In genomic region chr18:9413586-9413985, GRCh38 we compare ENCODE assay signal across 19 cellular contexts.
A peak's percentile ranks its signal among the peaks of the same experiment; 100 is the strongest.
DNase-seq lines count a peak whose midpoint lies in the region; ATAC-seq and TF ChIP-seq lines count a peak whose summit lies in the region.
"Had no signal": no experiment of that assay in that cellular context is flagged by ENCODE, and none has a peak within 500 bp of the region (broad histone marks: within the 10 kb centered on the region; RNA-seq: fewer than 3 reads in every experiment).

No MANE protein-coding gene starts in this region.

- ATAC-seq in HG03354 (IDR thresholded peaks at IDR 0.05; ENCODE audit: poor library complexity, severe bottlenecking, unreplicated experiment) = no peak
- ATAC-seq: left ventricle myocardium superior, natural killer cell had no signal

- no peaks in the 10 kb centered on the region for H3K36me3 ChIP-seq in trophoblast cell (ENCODE audit: control insufficient read depth in 1 of 2, insufficient read depth in 2 of 2, low read length in 2 of 2)
- H3K36me3 ChIP-seq: upper lobe of left lung had no signal

- peaks cover 49% of the 10 kb centered on the region for H3K4me1 Mint-ChIP-seq in chondrocyte (ENCODE audit: low read depth)
- H3K4me1 Mint-ChIP-seq: activated naive CD4-positive, alpha-beta T cell treated with anti-CD3 and anti-CD28 coated beads, Interleukin-2, amount 50 U/mL, for 24 hours; natural killer cell had no signal

- no peak overlapping the region for H3K4me3 Mint-ChIP-seq in chondrocyte (ENCODE audit: unreplicated experiment)
- H3K4me3 Mint-ChIP-seq: activated naive CD4-positive, alpha-beta T cell treated with anti-CD3 and anti-CD28 coated beads, Interleukin-2, amount 50 U/mL, for 24 hours; natural killer cell had no signal

- H3K27ac ChIP-seq in trophoblast cell (ENCODE audit: low read depth, low read length) = no peak overlapping the region
- H3K27ac ChIP-seq: upper lobe of left lung had no signal

- H3K27ac Mint-ChIP-seq in chondrocyte (ENCODE audit: unreplicated experiment) = peak overlapping the region; percentile 82
- H3K27ac Mint-ChIP-seq: activated naive CD4-positive, alpha-beta T cell treated with anti-CD3 and anti-CD28 coated beads, Interleukin-2, amount 50 U/mL, for 24 hours; natural killer cell had no signal

- H3K36me3 Mint-ChIP-seq in chondrocyte (ENCODE audit: low read depth) = no peaks in the 10 kb centered on the region
- H3K36me3 Mint-ChIP-seq: activated naive CD4-positive, alpha-beta T cell treated with anti-CD3 and anti-CD28 coated beads, Interleukin-2, amount 50 U/mL, for 24 hours; natural killer cell had no signal

- TF ChIP-seq CTCF in AG04449 (IDR thresholded peaks at IDR 0.05; ENCODE audit: insufficient read depth, low read length, missing control alignments) = no peak
- TF ChIP-seq CTCF in chondrocyte (IDR thresholded peaks at IDR 0.05) = no peak

- H3K9me3 Mint-ChIP-seq in chondrocyte (ENCODE audit: low read depth) = no peaks in the 10 kb centered on the region
- H3K9me3 Mint-ChIP-seq: activated naive CD4-positive, alpha-beta T cell treated with anti-CD3 and anti-CD28 coated beads, Interleukin-2, amount 50 U/mL, for 24 hours; natural killer cell had no signal

- H4K12ac ChIP-seq in trophoblast cell (ENCODE audit: low read depth, low read length) = no peak overlapping the region

- no peak overlapping the region for H2BK120ac ChIP-seq in trophoblast cell (ENCODE audit: insufficient read depth, low read length, poor library complexity)

- H3K9me3 ChIP-seq in trophoblast cell (ENCODE audit: insufficient read depth, low read depth, low read length) = peaks cover 5% of the 10 kb centered on the region
- H3K9me3 ChIP-seq: upper lobe of left lung had no signal

- no peak overlapping the region for H3K14ac ChIP-seq in trophoblast cell (ENCODE audit: low read length)

- H3K18ac ChIP-seq in trophoblast cell (ENCODE audit: low read length) = no peak overlapping the region

- H2BK12ac ChIP-seq in trophoblast cell (ENCODE audit: low read length) = no peak overlapping the region

- peak; percentile 84 for DNase-seq in AG04449 (ENCODE audit: low read depth, low spot score)
- peak; percentile 41 for DNase-seq in HS-5 (ENCODE audit: low read depth)
- no peak for DNase-seq in chondrocyte (ENCODE audit: low spot score)
- DNase-seq in left kidney (ENCODE audit: low read depth, low spot score) = peak; percentile 64
- no peak for DNase-seq in SIG-M5 treated with dmso at 0.1 percent for 504 hours (lab: John Stamatoyannopoulos, UW; ENCODE audit: unreplicated experiment)
- DNase-seq in COR-L47 (lab: John Stamatoyannopoulos, UW) = no peak
- no peak for DNase-seq in trophoblast cell
- DNase-seq: Caco-2; caudate nucleus; hypothalamus; left ventricle myocardium superior; natural killer cell; NCI-H1417 treated with DMSO at 0.1 percent for 48 hours; NCI-H2227 treated with DMSO at 0.1 percent for 48 hours; retina; stimulated activated CD4-positive, alpha-beta T cell treated with anti-CD3 and anti-CD28 coated beads, Interleukin-4, amount 100 ng/mL, for 24 hours; upper lobe of left lung had no signal

- no peak overlapping the region for H3K4ac ChIP-seq in trophoblast cell (ENCODE audit: low read depth, low read length)

- H3K4me1 ChIP-seq in trophoblast cell (ENCODE audit: control insufficient read depth in 1 of 2, insufficient read depth in 2 of 2, low read length in 2 of 2) = no peaks in the 10 kb centered on the region
- H3K4me1 ChIP-seq: Caco-2 had no signal

- no peaks in the 10 kb centered on the region for H3K27me3 Mint-ChIP-seq in chondrocyte (ENCODE audit: low read depth)

- CTCF ChIA-PET in AG04449 (lab: Yijun Ruan, JAX) = interaction anchor here (1.7 kb wide), 1 partner anchor 10 kb away, joined by 5 read pairs; no protein-coding TSS in a partner anchor

- POLR2A ChIA-PET in AG04449 (lab: Yijun Ruan, JAX) = interaction anchor here (0.6 kb wide), 1 partner anchor 21 kb away, joined by 3 read pairs; no protein-coding TSS in a partner anchor

- no peak overlapping the region for H4K8ac ChIP-seq in trophoblast cell (ENCODE audit: low read depth, low read length)

- no peak overlapping the region for H3K4me2 ChIP-seq in trophoblast cell (ENCODE audit: low read length)

- H3K9ac ChIP-seq in trophoblast cell (ENCODE audit: low read length) = no peak overlapping the region

- H3K4me3 ChIP-seq in AG04449 (ENCODE audit: low read depth, low read length) (no peak overlapping the region), trophoblast cell (ENCODE audit: low read depth, low read length) (no peak overlapping the region)
- H3K4me3 ChIP-seq: upper lobe of left lung had no signal

- no peaks in the 10 kb centered on the region for H3K27me3 ChIP-seq in trophoblast cell (ENCODE audit: insufficient read depth, low read length)
- H3K27me3 ChIP-seq: upper lobe of left lung had no signal

- H3K23ac ChIP-seq in trophoblast cell (ENCODE audit: low read length) = no peak overlapping the region

- H2AFZ ChIP-seq in trophoblast cell (ENCODE audit: insufficient read depth, low read length, poor library complexity) = no peak overlapping the region

- H2AK5ac ChIP-seq in trophoblast cell (ENCODE audit: low read length) = no peak overlapping the region

- no CpG with 5 or more reads among the region's 1 CpG for WGBS in trophoblast cell (ENCODE audit: extremely low coverage, insufficient coverage, insufficient read length)

- no peak overlapping the region for H2BK5ac ChIP-seq in trophoblast cell (ENCODE audit: low read depth, low read length, poor library complexity)

- H3K79me2 ChIP-seq in trophoblast cell (ENCODE audit: control insufficient read depth, insufficient read depth, low read length, poor library complexity) = no peaks in the 10 kb centered on the region

- H3K79me1 ChIP-seq in trophoblast cell (ENCODE audit: low read length) = no peaks in the 10 kb centered on the region

- no peak overlapping the region for H4K91ac ChIP-seq in trophoblast cell (ENCODE audit: low read depth, low read length)

Comparison
In these comparisons a context has a peak if more than half of its experiments do, and no peak if none do; other contexts are left out.
1. DNase-seq: peak in AG04449 (single experiment), HS-5 (single experiment) and left kidney (single experiment); none in chondrocyte (single experiment), SIG-M5 treated with dmso at 0.1 percent for 504 hours (single experiment), COR-L47 (single experiment) and trophoblast cell (0 of 2).